In genomic region chr10:106078796-106079576, GRCh38 we compare ENCODE assay signal across 23 cellular contexts.
DNase-seq lines count a peak whose midpoint lies in the region; ATAC-seq, FAIRE-seq and TF ChIP-seq lines count a peak whose summit lies in the region.
"Had no signal": no experiment of that assay in that cellular context is flagged by ENCODE, and none has a peak within 500 bp of the region (broad histone marks: within the 10 kb centered on the region; RNA-seq: fewer than 3 reads in every experiment).

No MANE protein-coding gene starts in this region.

- H4K5ac ChIP-seq in H1 (ENCODE audit: insufficient read length, low read depth, low read length) = no peak overlapping the region

- POLR2A ChIA-PET in H1 (lab: Charles Lee; ENCODE audit: partially characterized antibody) = no interaction called here

- H3K4me2 ChIP-seq in H1 (ENCODE audit: insufficient read depth in 1 of 2, low read depth in 2 of 2, low read length in 2 of 2) = no peak overlapping the region

- H3K27me3 ChIP-seq in SJCRH30 (peaks cover 8% of the 10 kb centered on the region), H1 (replicated peaks in 1 of 4; ENCODE audit: control insufficient read depth in 3 of 4, extremely low read depth in 1 of 4, insufficient read depth in 3 of 4, low read length in 3 of 4) (no peaks in the 10 kb centered on the region)
- H3K27me3 ChIP-seq: cardiac muscle cell, gastrocnemius medialis, sigmoid colon, SJSA1 had no signal

- H4K20me1 ChIP-seq in H1 (replicated peaks in 1 of 2; ENCODE audit: control insufficient read depth in 1 of 2, insufficient read depth in 2 of 2, low read length in 2 of 2) = no peaks in the 10 kb centered on the region

- no peak for TF ChIP-seq POLR2A in H1 (IDR thresholded peaks at IDR 0.05; ENCODE audit: control extremely low read depth in 1 of 2, low read depth in 2 of 2, low read length in 2 of 2)

- no peak overlapping the region for H3K18ac ChIP-seq in H1 (ENCODE audit: extremely low read depth, low read length)

- no peak for TF ChIP-seq EP300 in H1 (IDR thresholded peaks at IDR 0.05; ENCODE audit: borderline replicate concordance in 1 of 2, low read depth in 2 of 2, low read length in 2 of 2)

- no peak overlapping the region for H3K4me3 ChIP-seq in SJCRH30
- H3K4me3 ChIP-seq in H1 (ENCODE audit: extremely low read depth in 1 of 4, insufficient read depth in 2 of 4, low read depth in 3 of 4, low read length in 4 of 4) = no peak overlapping the region
- H3K4me3 ChIP-seq: cardiac muscle cell, gastrocnemius medialis, K562, sigmoid colon, SJSA1 had no signal

- no peak for FAIRE-seq in H1 (lab: Jason Lieb, UNC)
- FAIRE-seq: K562 had no signal

- no peaks in the 10 kb centered on the region for H3K9me3 ChIP-seq in SJCRH30 (replicated peaks)
- H3K9me3 ChIP-seq in H1 (ENCODE audit: insufficient read depth in 2 of 2, low read depth in 1 of 2, low read length in 1 of 2) = no peaks in the 10 kb centered on the region
- H3K9me3 ChIP-seq: gastrocnemius medialis, sigmoid colon, SJSA1 had no signal

- H3K4me1 ChIP-seq in SJCRH30 (peaks cover 11% of the 10 kb centered on the region), H1 (replicated peaks in 1 of 4; ENCODE audit: control insufficient read depth in 3 of 4, insufficient read depth in 4 of 4, low read length in 3 of 4) (peaks cover 0 to under 1% (median 0%) of the 10 kb centered on the region in 4 experiments; a peak in 1 of 7 replicates)
- H3K4me1 ChIP-seq: gastrocnemius medialis, sigmoid colon, SJSA1 had no signal

- no peak overlapping the region for H2BK120ac ChIP-seq in H1 (replicated peaks; ENCODE audit: low read depth, low read length)

- H3K36me3 ChIP-seq in SJCRH30 = no peaks in the 10 kb centered on the region
- no peaks in the 10 kb centered on the region for H3K36me3 ChIP-seq in H1 (ENCODE audit: control insufficient read depth in 2 of 4, insufficient read depth in 4 of 4, low read length in 3 of 4)
- H3K36me3 ChIP-seq: cardiac muscle cell, gastrocnemius medialis, sigmoid colon, SJSA1 had no signal

- no peak overlapping the region for H3K27ac ChIP-seq in SJCRH30
- no peak overlapping the region for H3K27ac ChIP-seq in H1 (ENCODE audit: low read depth, low read length)
- H3K27ac ChIP-seq: cardiac muscle cell, gastrocnemius medialis, sigmoid colon, SJSA1 had no signal

- 80% methylated on average over 10 of the region's 10 CpGs; no CpG with 5 or more reads in 1 of the 2 experiments for WGBS in H1 (ENCODE audit: extremely low coverage in 1 of 2, insufficient coverage in 1 of 2, insufficient read length in 1 of 2, insufficient replicate concordance in 2 of 2, low coverage in 1 of 2, low lambda C conversion rate in 2 of 2, missing lambda C conversion rate in 1 of 2), 2 experiments

- H2BK12ac ChIP-seq in H1 (ENCODE audit: low read depth, low read length) = no peak overlapping the region; the same call in 1 of the 2 replicates

- H3K23me2 ChIP-seq in H1 (ENCODE audit: low read depth, low read length) = no peaks in the 10 kb centered on the region

- no peak overlapping the region for H3K9ac ChIP-seq in H1 (replicated peaks in 1 of 4; ENCODE audit: extremely low read depth in 1 of 4, low read depth in 3 of 4, low read length in 3 of 4)

- H3K79me2 ChIP-seq in H1 (ENCODE audit: control insufficient read depth in 1 of 2, insufficient read depth in 2 of 2, low read length in 2 of 2) = no peaks in the 10 kb centered on the region

- TF ChIP-seq RAD21 in H1 (IDR thresholded peaks at IDR 0.05 in 1 of 2, conservative IDR thresholded peaks at IDR 0.05 in 1 of 2; ENCODE audit: low read depth in 2 of 2, low read length in 2 of 2) = no peak

- no peak overlapping the region for H2BK20ac ChIP-seq in H1 (ENCODE audit: low read length)

- no peak overlapping the region for H3K14ac ChIP-seq in H1 (ENCODE audit: insufficient read length)

- TF ChIP-seq CTCF in H1 (IDR thresholded peaks at IDR 0.05; ENCODE audit: control extremely low read depth in 1 of 3, insufficient read depth in 1 of 3, low read depth in 1 of 3, low read length in 3 of 3) = no peak

- no peak overlapping the region for H2AK5ac ChIP-seq in H1 (ENCODE audit: low read depth, low read length)

- H2BK15ac ChIP-seq in H1 (ENCODE audit: low read length) = no peak overlapping the region

- DNase-seq in EH (ENCODE audit: low read depth) (peak; percentile 50), SJCRH30 (peak; percentile 5 to 21), H1 (ENCODE audit: low read depth in 1 of 2, low spot score in 2 of 2) (no peak), non-pigmented ciliary epithelial cell (ENCODE audit: low read depth) (peak; percentile 45)
- no peak for DNase-seq in stimulated activated CD4-positive, alpha-beta T cell treated with anti-CD3 and anti-CD28 coated beads, Interleukin-12 subunit alpha, Interleukin-12 subunit beta, amount 100 ng/mL, for 4 hours
- DNase-seq: activated CD4-positive, alpha-beta T cell treated with anti-CD3 and anti-CD28 coated beads for 36 hours; activated naive CD4-positive, alpha-beta T cell treated with anti-CD3 and anti-CD28 coated beads, Interleukin-2, amount 10 ng/mL, durations not matched to agents 7 days and 5 days; Calu3; effector memory CD8-positive, alpha-beta T cell; gastrocnemius medialis; left ventricle myocardium superior; NCI-H2029; NCI-H510A; OCI-M1; sigmoid colon; stimulated activated CD4-positive, alpha-beta T cell treated with anti-CD3 and anti-CD28 coated beads, Interleukin-4, amount 100 ng/mL, for 24 hours; T-helper 9 cell had no signal

- no peak overlapping the region for H2BK5ac ChIP-seq in H1 (ENCODE audit: low read depth, low read length)

- H2AFZ ChIP-seq in H1 (ENCODE audit: low read length) = no peak overlapping the region

- no peak overlapping the region for H4K91ac ChIP-seq in H1 (replicated peaks; ENCODE audit: insufficient read length, low read length)

- CTCF ChIA-PET in H1 (lab: Charles Lee; ENCODE audit: partially characterized antibody) = no interaction called here

- no peak overlapping the region for H3K23ac ChIP-seq in H1 (ENCODE audit: insufficient read length)

- no peaks in the 10 kb centered on the region for H3K79me1 ChIP-seq in H1 (ENCODE audit: low read depth, low read length)

- H3K56ac ChIP-seq in H1 (replicated peaks; ENCODE audit: insufficient read length, low read depth, low read length) = no peak overlapping the region

- ATAC-seq in GM18861 (IDR thresholded peaks at IDR 0.05; ENCODE audit: unreplicated experiment) (no peak), HG03025 (IDR thresholded peaks at IDR 0.05; ENCODE audit: low FRiP score, unreplicated experiment) (no peak), GM18858 (IDR thresholded peaks at IDR 0.05; ENCODE audit: unreplicated experiment) (no peak)
- ATAC-seq: activated CD4-positive, alpha-beta T cell treated with anti-CD3 and anti-CD28 coated beads for 36 hours; effector memory CD8-positive, alpha-beta T cell; gastrocnemius medialis; K562; left ventricle myocardium superior had no signal

- H4K8ac ChIP-seq in H1 (ENCODE audit: extremely low read depth, insufficient read depth, low read length) = no peak overlapping the region

- no peak overlapping the region for H3K4ac ChIP-seq in H1 (replicated peaks; ENCODE audit: insufficient read length, low read depth, low read length)

TF ChIP-seq in H1, 55 proteins besides CTCF, POLR2A, EP300 and RAD21:
- 0 out of 2 replicates have a peak, but pooled peaks have one; percentile 50 for TF ChIP-seq TCF12 (IDR thresholded peaks at IDR 0.05; ENCODE audit: low read depth, low read length)
- no peak for TF ChIP-seq CREB1 (IDR thresholded peaks at IDR 0.05)

Comparison
In these comparisons a context has a peak if more than half of its experiments do, and no peak if none do; other contexts are left out.
1. DNase-seq: peak in EH (single experiment), SJCRH30 (2 of 2) and non-pigmented ciliary epithelial cell (single experiment); none in H1 (0 of 2) and stimulated activated CD4-positive, alpha-beta T cell treated with anti-CD3 and anti-CD28 coated beads, Interleukin-12 subunit alpha, Interleukin-12 subunit beta, amount 100 ng/mL, for 4 hours (single experiment).